Comparison of ENCODE assay signal across 9 cellular contexts in the genomic region with DNA sequence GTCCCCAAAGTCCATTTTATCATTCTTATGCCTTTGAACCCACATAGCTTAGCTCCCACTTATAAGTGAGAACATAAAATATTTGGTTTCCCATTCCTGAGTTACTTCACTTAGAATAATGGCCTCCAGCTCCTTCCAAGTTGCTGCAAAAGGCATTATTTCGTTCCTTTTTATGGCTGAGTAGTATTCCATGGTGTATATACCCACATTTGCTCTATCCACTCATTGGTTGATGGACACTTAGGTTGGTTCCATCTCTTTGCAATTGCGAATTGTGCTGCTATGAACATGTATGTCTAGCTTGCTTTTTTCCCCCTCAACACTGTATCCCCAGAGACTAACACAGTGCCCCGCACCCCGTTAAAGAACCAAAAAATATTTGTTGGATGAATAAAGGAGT. TPM values are rescaled to one million over a fixed set of nuclear protein-coding genes. Genes with fewer than 3 reads are reported as not detected.
DNase-seq lines count a peak whose midpoint lies in the region; ATAC-seq and TF ChIP-seq lines count a peak whose summit lies in the region.
"Had no signal": no experiment of that assay in that cellular context is flagged by ENCODE, and none has a peak within 500 bp of the region (broad histone marks: within the 10 kb centered on the region; RNA-seq: fewer than 3 reads in every experiment).

No MANE protein-coding gene starts in this region.

- peaks cover 28% of the 10 kb centered on the region for H4K20me1 ChIP-seq in osteoblast (ENCODE audit: insufficient read depth, low read length)

- peak overlapping the region; percentile 3 for H3K27ac ChIP-seq in osteoblast (ENCODE audit: low read depth, low read length)
- no peak overlapping the region for H3K27ac ChIP-seq in Peyer's patch

- H3K4me1 Mint-ChIP-seq in Calu3 (ENCODE audit: low read depth, unreplicated experiment), result peaks cover 23% of the 10 kb centered on the region
- H3K4me1 Mint-ChIP-seq in dendritic cell treated with granulocyte-macrophage colony-stimulating factor and Interleukin-4, amounts not matched to agents 40 ng/mL and 50 ng/mL, for 4 days (ENCODE audit: low read depth), result peaks cover 46% of the 10 kb centered on the region

- H3K4me1 ChIP-seq in osteoblast (ENCODE audit: insufficient read depth, low read length), result peaks cover 22% of the 10 kb centered on the region
- peaks cover 0 to 25% (median 1%) of the 10 kb centered on the region in 4 donors for H3K4me1 ChIP-seq in Peyer's patch

- peak overlapping the region; percentile 86 for H2AFZ ChIP-seq in osteoblast (ENCODE audit: low read length)

- H3K36me3 Mint-ChIP-seq in Calu3 (ENCODE audit: insufficient read depth, unreplicated experiment), result peaks cover 22% of the 10 kb centered on the region
- peaks cover 17% of the 10 kb centered on the region for H3K36me3 Mint-ChIP-seq in dendritic cell treated with granulocyte-macrophage colony-stimulating factor and Interleukin-4, amounts not matched to agents 40 ng/mL and 50 ng/mL, for 4 days (ENCODE audit: low read depth)

- no peaks in the 10 kb centered on the region for H3K9me3 ChIP-seq in osteoblast (ENCODE audit: low read depth, low read length)
- H3K9me3 ChIP-seq in Peyer's patch, result no peaks in the 10 kb centered on the region

- no peak for ATAC-seq in HG03097 (IDR thresholded peaks at IDR 0.05; ENCODE audit: low FRiP score, unreplicated experiment)
- ATAC-seq in GM18909 (IDR thresholded peaks at IDR 0.05; ENCODE audit: poor library complexity, unreplicated experiment), result no peak

- H3K4me2 ChIP-seq in osteoblast (ENCODE audit: insufficient read depth, low read length), result peak overlapping the region; percentile 76

- CTCF ChIA-PET in Calu3 (lab: Charles Lee), result no interaction called here

- peak overlapping the region; percentile 94 for H3K27ac Mint-ChIP-seq in Calu3 (ENCODE audit: unreplicated experiment)
- peak overlapping the region; percentile 98 for H3K27ac Mint-ChIP-seq in dendritic cell treated with granulocyte-macrophage colony-stimulating factor and Interleukin-4, amounts not matched to agents 40 ng/mL and 50 ng/mL, for 4 days

- peaks cover 41% of the 10 kb centered on the region for H3K79me2 ChIP-seq in osteoblast (ENCODE audit: insufficient read depth, low read length)

- no peaks in the 10 kb centered on the region for H3K27me3 Mint-ChIP-seq in Calu3 (ENCODE audit: unreplicated experiment)
- H3K27me3 Mint-ChIP-seq in dendritic cell treated with granulocyte-macrophage colony-stimulating factor and Interleukin-4, amounts not matched to agents 40 ng/mL and 50 ng/mL, for 4 days, result peaks cover 4% of the 10 kb centered on the region

- intact Hi-C loops in Calu3 (cut with micrococcal nuclease; ENCODE audit: unreplicated experiment), result loop anchor here (2.0 kb wide), 1 partner anchor 49 kb away; no protein-coding TSS in a partner anchor
- intact Hi-C loops in dendritic cell treated with granulocyte-macrophage colony-stimulating factor and Interleukin-4, amounts not matched to agents 40 ng/mL and 50 ng/mL, for 4 days (cut with micrococcal nuclease), result no loop called here

- BruUV-seq in Calu3 (replicated peaks; lab: Mats Ljungman, UMichigan), result no TSS peak

- H3K27me3 ChIP-seq in osteoblast (ENCODE audit: insufficient read depth, low read length), result no peaks in the 10 kb centered on the region
- H3K27me3 ChIP-seq in Peyer's patch, result no peaks in the 10 kb centered on the region
- H3K27me3 ChIP-seq: foreskin keratinocyte had no signal

- TF ChIP-seq POLR2A in NB4 (IDR thresholded peaks at IDR 0.05; ENCODE audit: extremely low read depth, insufficient read length) (no peak), Peyer's patch (IDR thresholded peaks at IDR 0.05) (no peak)

- H3K4me3 ChIP-seq in NB4 (ENCODE audit: low read depth, low read length) (no peak overlapping the region), osteoblast (ENCODE audit: insufficient read depth, low read length) (no peak overlapping the region), Peyer's patch (peak overlapping the region in 1 of 4 donors; percentile 80)

- TF ChIP-seq CTCF in Calu3 (IDR thresholded peaks at IDR 0.05; ENCODE audit: unreplicated experiment) (no peak), NB4 (IDR thresholded peaks at IDR 0.05; ENCODE audit: low read depth, low read length) (no peak), osteoblast (IDR thresholded peaks at IDR 0.05; ENCODE audit: extremely low read depth, low read depth, low read length) (no peak), Peyer's patch (IDR thresholded peaks at IDR 0.05) (no peak)

- no peaks in the 10 kb centered on the region for H3K9me3 Mint-ChIP-seq in Calu3 (ENCODE audit: low read depth, unreplicated experiment)
- no peaks in the 10 kb centered on the region for H3K9me3 Mint-ChIP-seq in dendritic cell treated with granulocyte-macrophage colony-stimulating factor and Interleukin-4, amounts not matched to agents 40 ng/mL and 50 ng/mL, for 4 days

- H3K4me3 Mint-ChIP-seq in Calu3 (ENCODE audit: low read depth, unreplicated experiment), result peak overlapping the region; percentile 88
- no peak overlapping the region for H3K4me3 Mint-ChIP-seq in dendritic cell treated with granulocyte-macrophage colony-stimulating factor and Interleukin-4, amounts not matched to agents 40 ng/mL and 50 ng/mL, for 4 days

- DNase-seq in Calu3 (no peak), NB4 (ENCODE audit: low read depth) (peak; percentile 17), osteoblast (ENCODE audit: insufficient read length, low spot score, missing footprints) (no peak), H4 (ENCODE audit: low spot score) (no peak), Peyer's patch (no peak)

- H3K36me3 ChIP-seq in osteoblast (ENCODE audit: insufficient read depth, low read length), result no peaks in the 10 kb centered on the region
- no peaks in the 10 kb centered on the region for H3K36me3 ChIP-seq in Peyer's patch

RNA-seq across cellular contexts. Expression of a gene that starts 0.7 kb away (rescaled TPM):
- total RNA-seq in Calu3 (2022) (209 TPM in 2 replicates), osteoblast (159 and 173 TPM in 2 replicates), Peyer's patch (100 to 1,000 TPM in 2 of 4 donors, 10 to 100 TPM in 2; 53.1 to 133 (median 97.2) TPM)
- total RNA-seq in H4 (2014; rRNA removed; shearing (Covaris generic)), result 120 and 139 TPM in 2 replicates
